8 cellular contexts compared by ENCODE assay signal in genomic region chr21:32727728-32728454, GRCh38. TPM values are rescaled to one million over a fixed set of nuclear protein-coding genes. Genes with fewer than 3 reads are reported as not detected.
DNase-seq lines count a peak whose midpoint lies in the region; ATAC-seq, FAIRE-seq and TF ChIP-seq lines count a peak whose summit lies in the region.

Gene SYNJ1, minus strand, starts transcription at chr21:32728013. Its CDS starts 1,118 bp downstream, at chr21:32726895.

- FAIRE-seq in GM12891 (lab: Jason Lieb, UNC) = peak; percentile 98

- DNase-seq in GM12891 (ENCODE audit: insufficient read length, low spot score) = peak; percentile 95
- DNase-seq in NCI-H1417 treated with DMSO at 0.1 percent for 48 hours (lab: John Stamatoyannopoulos, UW) = peak; percentile 71
- DNase-seq in SW 1271 (lab: John Stamatoyannopoulos, UW) = peak; percentile 55 to 82
- peak; percentile 80 for DNase-seq in activated naive CD8-positive, alpha-beta T cell treated with anti-CD3 and anti-CD28 coated beads, Interleukin-2, amount 50 U/mL, for 16 hours (ENCODE audit: low read depth, low spot score)
- DNase-seq in Right ventricle myocardium inferior (ENCODE audit: missing footprints) = peak; percentile 99
- DNase-seq in tibial artery = peak; percentile 94 to 98

- peak; percentile 94 for ATAC-seq in HG02798 (IDR thresholded peaks at IDR 0.05; ENCODE audit: poor library complexity, unreplicated experiment)
- ATAC-seq in Right ventricle myocardium inferior = peak; percentile 98

- no peaks in the 10 kb centered on the region for H3K27me3 ChIP-seq in parathyroid adenoma (ENCODE audit: control insufficient read depth, insufficient read depth, low read length)
- no peaks in the 10 kb centered on the region for H3K27me3 ChIP-seq in tibial artery

- peak within 1 kb of the TSS; percentile 75 for H3K4me2 ChIP-seq in parathyroid adenoma (ENCODE audit: low read length)

- H3K9ac ChIP-seq in parathyroid adenoma = peak within 1 kb of the TSS; percentile 69

- H2AFZ ChIP-seq in parathyroid adenoma = peak within 1 kb of the TSS; percentile 95

- no peaks in the 10 kb centered on the region for H3K79me2 ChIP-seq in parathyroid adenoma

- peak within 1 kb of the TSS; percentile 90 for H3K4me3 ChIP-seq in parathyroid adenoma (ENCODE audit: low read depth, low read length)
- peak within 1 kb of the TSS; percentile 73 to 94 for H3K4me3 ChIP-seq in tibial artery

- H3K36me3 ChIP-seq in parathyroid adenoma (ENCODE audit: control insufficient read depth, insufficient read depth, low read length) = no peaks in the 10 kb centered on the region
- peaks cover 0 to 5% (median 0%) of the 10 kb centered on the region in 3 donors for H3K36me3 ChIP-seq in tibial artery

- H3K4me1 ChIP-seq in parathyroid adenoma = no peaks in the 10 kb centered on the region
- H3K4me1 ChIP-seq in tibial artery = peaks cover 0 to 38% (median 9%) of the 10 kb centered on the region in 4 donors

- intact Hi-C loops in Right ventricle myocardium inferior (cut with DNase I) = loop anchor here (5.0 kb wide), 1 partner anchor 44 kb away; the partner anchor contains the start of gene PAXBP1
- intact Hi-C loops in tibial artery (cut with DNase I; ENCODE audit: low total_unique reads) = no loop called here

- TF ChIP-seq POLR2A in GM12891 (IDR thresholded peaks at IDR 0.05; ENCODE audit: low read depth, low read length) = no peak

- H3K9me3 ChIP-seq in parathyroid adenoma (ENCODE audit: control insufficient read depth, low read length) = no peaks in the 10 kb centered on the region
- no peaks in the 10 kb centered on the region for H3K9me3 ChIP-seq in tibial artery

- H3K27ac ChIP-seq in parathyroid adenoma (peak within 1 kb of the TSS; percentile 90), tibial artery (peak within 1 kb of the TSS; percentile 92 to 97)

- TF ChIP-seq CTCF in parathyroid adenoma (IDR thresholded peaks at IDR 0.05) (no peak), tibial artery (IDR thresholded peaks at IDR 0.05) (no peak)

TF ChIP-seq in GM12891, 5 proteins besides CTCF, POLR2A, EP300 and RAD21:
- TF ChIP-seq POU2F2 (IDR thresholded peaks at IDR 0.05; ENCODE audit: low read depth, low read length) (no peak), TAF1 (IDR thresholded peaks at IDR 0.05; ENCODE audit: low read depth, low read length) (no peak; the same call in none of the 2 replicates), SPI1 (IDR thresholded peaks at IDR 0.05; ENCODE audit: low read depth, low read length) (peak; percentile 73)
TF ChIP-seq in GM12891: peak in this region for 1.

RNA-seq across cellular contexts. Expression of gene SYNJ1, which starts in this region (rescaled TPM):
- 1.7 TPM for polyA plus RNA-seq in GM12891 (2012; ENCODE audit: low read depth, missing spikeins)
- 11.1 TPM for total RNA-seq in Right ventricle myocardium inferior

Comparison
In these comparisons a context has a peak if more than half of its experiments do, and no peak if none do; other contexts are left out.
1. Peak in every context shown above with its lines: DNase-seq, ATAC-seq, H3K4me3 ChIP-seq and H3K27ac ChIP-seq.